ENCODE assay signal across 8 cellular contexts in genomic region chr5:168292783-168293696, GRCh38. TPM values are rescaled to one million over a fixed set of nuclear protein-coding genes. Genes with fewer than 3 reads are reported as not detected.
DNase-seq lines count a peak whose midpoint lies in the region; ATAC-seq and TF ChIP-seq lines count a peak whose summit lies in the region.

No MANE protein-coding gene starts in this region.

- H3K9me3 ChIP-seq in suprapubic skin, result no peaks in the 10 kb centered on the region

- no peak for DNase-seq in activated CD4-positive, alpha-beta T cell treated with anti-CD3 and anti-CD28 coated beads, Interleukin-2, amount 10 ng/mL, durations not matched to agents 7 days and 5 days
- no peak for DNase-seq in activated CD4-positive, alpha-beta T cell treated with anti-CD3 and anti-CD28 coated beads for 1 hour
- DNase-seq in activated B cell treated with CpG ODN at 0.5 μM for 24 hours (no peak), islet precursor cell (peak; percentile 65), suprapubic skin (ENCODE audit: low spot score in 2 of 2) (no peak), mucosa of gallbladder (ENCODE audit: low spot score) (no peak), NCI-H2107 treated with DMSO at 0.1 percent for 48 hours (lab: John Stamatoyannopoulos, UW; ENCODE audit: unreplicated experiment) (no peak)

- no peaks in the 10 kb centered on the region for H3K36me3 Mint-ChIP-seq in activated CD4-positive, alpha-beta T cell treated with anti-CD3 and anti-CD28 coated beads, Interleukin-2, amount 10 ng/mL, durations not matched to agents 7 days and 5 days (ENCODE audit: low read depth)
- H3K36me3 Mint-ChIP-seq in activated B cell treated with CpG ODN at 0.5 μM for 24 hours (ENCODE audit: low read depth), result no peaks in the 10 kb centered on the region

- H3K27me3 ChIP-seq in suprapubic skin, result peaks cover 32% of the 10 kb centered on the region

- TF ChIP-seq EP300 in suprapubic skin (IDR thresholded peaks at IDR 0.05), result no peak

- H3K27me3 Mint-ChIP-seq in activated CD4-positive, alpha-beta T cell treated with anti-CD3 and anti-CD28 coated beads, Interleukin-2, amount 10 ng/mL, durations not matched to agents 7 days and 5 days, result peaks cover 38% of the 10 kb centered on the region
- H3K27me3 Mint-ChIP-seq in activated B cell treated with CpG ODN at 0.5 μM for 24 hours, result peaks cover 16% of the 10 kb centered on the region

- H3K36me3 ChIP-seq in suprapubic skin, result no peaks in the 10 kb centered on the region

- POLR2A ChIA-PET in activated CD4-positive, alpha-beta T cell treated with anti-CD3 and anti-CD28 coated beads, Interleukin-2, amount 10 ng/mL, durations not matched to agents 7 days and 5 days (lab: Charles Lee), result no interaction called here
- POLR2A ChIA-PET in activated B cell treated with CpG ODN at 0.5 μM for 24 hours (lab: Charles Lee), result no interaction called here

- no peaks in the 10 kb centered on the region for H3K9me3 Mint-ChIP-seq in activated CD4-positive, alpha-beta T cell treated with anti-CD3 and anti-CD28 coated beads, Interleukin-2, amount 10 ng/mL, durations not matched to agents 7 days and 5 days
- no peaks in the 10 kb centered on the region for H3K9me3 Mint-ChIP-seq in activated B cell treated with CpG ODN at 0.5 μM for 24 hours

- H3K4me1 Mint-ChIP-seq in activated CD4-positive, alpha-beta T cell treated with anti-CD3 and anti-CD28 coated beads, Interleukin-2, amount 10 ng/mL, durations not matched to agents 7 days and 5 days, result peaks cover 9% of the 10 kb centered on the region
- H3K4me1 Mint-ChIP-seq in activated B cell treated with CpG ODN at 0.5 μM for 24 hours, result peaks cover 25% of the 10 kb centered on the region

- WGBS in suprapubic skin, result 69% methylated on average over 18 of the region's 18 CpGs

- peaks cover 36% of the 10 kb centered on the region for H3K4me1 ChIP-seq in suprapubic skin

- CTCF ChIA-PET in activated CD4-positive, alpha-beta T cell treated with anti-CD3 and anti-CD28 coated beads, Interleukin-2, amount 10 ng/mL, durations not matched to agents 7 days and 5 days (lab: Charles Lee), result interaction anchor here (0.6 to 0.7 kb wide), 2 partner anchors 34 to 64 kb away, joined by 4 read pairs; no protein-coding TSS in a partner anchor
- CTCF ChIA-PET in activated B cell treated with CpG ODN at 0.5 μM for 24 hours (lab: Charles Lee), result no interaction called here

- H3K4me3 Mint-ChIP-seq in activated CD4-positive, alpha-beta T cell treated with anti-CD3 and anti-CD28 coated beads, Interleukin-2, amount 10 ng/mL, durations not matched to agents 7 days and 5 days, result peak overlapping the region; percentile 30
- peak overlapping the region; percentile 38 for H3K4me3 Mint-ChIP-seq in activated B cell treated with CpG ODN at 0.5 μM for 24 hours

- no peak for TF ChIP-seq POLR2A in suprapubic skin (IDR thresholded peaks at IDR 0.05)

- peak overlapping the region; percentile 69 for H3K4me3 ChIP-seq in suprapubic skin

- no peak for ATAC-seq in activated B cell treated with CpG ODN at 0.5 μM for 24 hours (ENCODE audit: low read depth)
- no peak for ATAC-seq in HG03175 (IDR thresholded peaks at IDR 0.05; ENCODE audit: unreplicated experiment)

- no peak overlapping the region for H3K27ac Mint-ChIP-seq in activated CD4-positive, alpha-beta T cell treated with anti-CD3 and anti-CD28 coated beads, Interleukin-2, amount 10 ng/mL, durations not matched to agents 7 days and 5 days
- H3K27ac Mint-ChIP-seq in activated B cell treated with CpG ODN at 0.5 μM for 24 hours, result no peak overlapping the region

- intact Hi-C loops in activated B cell treated with CpG ODN at 0.5 μM for 24 hours (cut with micrococcal nuclease), result loop anchor here (5.0 kb wide), 1 partner anchor 1344 kb away; the partner anchor contains the start of gene DOCK2

- TF ChIP-seq CTCF in activated B cell treated with CpG ODN at 0.5 μM for 24 hours (IDR thresholded peaks at IDR 0.05) (no peak), suprapubic skin (IDR thresholded peaks at IDR 0.05) (no peak)

- H3K27ac ChIP-seq in suprapubic skin, result peak overlapping the region; percentile 59

RNA-seq across cellular contexts. Expression of gene WWC1, which starts 1.6 kb away (rescaled TPM):
- total RNA-seq in activated CD4-positive, alpha-beta T cell treated with anti-CD3 and anti-CD28 coated beads, Interleukin-2, amount 10 ng/mL, durations not matched to agents 7 days and 5 days, result under 1 TPM; 0.04 to 0.60 TPM
- total RNA-seq in activated B cell treated with CpG ODN at 0.5 μM for 24 hours (1.3 and 2.0 TPM in 2 replicates), suprapubic skin (10 to 100 TPM; 28.3 to 38.3 (median 31.6) TPM), mucosa of gallbladder (58.4 TPM)
